In the genomic region with DNA sequence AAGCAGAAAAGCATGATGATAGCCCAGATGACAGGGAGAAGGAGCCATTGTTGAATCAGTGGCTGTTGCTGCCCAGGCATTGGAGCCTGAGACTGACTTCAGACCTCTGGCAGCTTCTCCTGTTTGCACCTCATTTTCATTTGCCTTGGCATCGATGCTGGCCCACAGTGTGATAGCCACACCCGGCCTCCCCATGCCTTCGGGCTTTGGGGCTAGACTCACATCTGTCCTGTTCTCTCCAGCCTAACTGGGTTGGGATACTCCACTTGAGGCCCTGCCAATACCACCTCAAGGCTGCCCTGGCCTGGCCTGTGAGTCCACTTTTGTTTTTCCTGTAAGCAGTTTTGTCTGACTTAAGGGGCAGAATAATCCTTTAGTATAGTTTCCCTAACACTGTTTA, we compare ENCODE assay signal across 21 cellular contexts.
DNase-seq lines count a peak whose midpoint lies in the region; ATAC-seq and TF ChIP-seq lines count a peak whose summit lies in the region.
"Had no signal": no experiment of that assay in that cellular context is flagged by ENCODE, and none has a peak within 500 bp of the region (broad histone marks: within the 10 kb centered on the region; RNA-seq: fewer than 3 reads in every experiment).

No MANE protein-coding gene starts in this region.

- no peak for TF ChIP-seq EP300 in esophagus muscularis mucosa (IDR thresholded peaks at IDR 0.05)

- H3K4me2 ChIP-seq in neural progenitor cell: peak overlapping the region; percentile 72

- intact Hi-C loops in esophagus muscularis mucosa (cut with DNase I): no loop called here

- H3K4me3 ChIP-seq in esophagus muscularis mucosa (no peak overlapping the region), neural progenitor cell (no peak overlapping the region)
- H3K4me3 ChIP-seq: transverse colon had no signal

- H3K27ac Mint-ChIP-seq in activated T-helper 17 cell treated with anti-CD3 and anti-CD28 coated beads, Interleukin-2, amount 50 U/mL, for 72 hours: peak overlapping the region; percentile 54
- H3K27ac Mint-ChIP-seq in neural progenitor cell: peak overlapping the region; percentile 23
- H3K27ac Mint-ChIP-seq: activated naive CD4-positive, alpha-beta T cell treated with anti-CD3 and anti-CD28 coated beads for 36 hours; CD14-positive monocyte; dendritic cell treated with granulocyte-macrophage colony-stimulating factor and Interleukin-4, amounts not matched to agents 40 ng/mL and 50 ng/mL, for 4 days; nephron had no signal

- TF ChIP-seq CTCF in esophagus muscularis mucosa (IDR thresholded peaks at IDR 0.05) (no peak), neural progenitor cell (IDR thresholded peaks at IDR 0.05) (no peak)

- no peak overlapping the region for H3K27ac ChIP-seq in esophagus muscularis mucosa (replicated peaks in 1 of 4)
- H3K27ac ChIP-seq in neural progenitor cell: peak overlapping the region; percentile 96
- H3K27ac ChIP-seq: transverse colon had no signal

- no peaks in the 10 kb centered on the region for H3K27me3 Mint-ChIP-seq in activated T-helper 17 cell treated with anti-CD3 and anti-CD28 coated beads, Interleukin-2, amount 50 U/mL, for 72 hours
- no peaks in the 10 kb centered on the region for H3K27me3 Mint-ChIP-seq in neural progenitor cell (ENCODE audit: insufficient read depth, low read depth)

- peaks cover 40% of the 10 kb centered on the region for H3K79me2 ChIP-seq in neural progenitor cell (ENCODE audit: low read depth)

- H4K20me1 ChIP-seq in neural progenitor cell (ENCODE audit: low read depth): peaks cover 4% of the 10 kb centered on the region

- 66% methylated on average over 3 of the region's 3 CpGs for WGBS in esophagus muscularis mucosa

- H3K4me1 Mint-ChIP-seq in activated T-helper 17 cell treated with anti-CD3 and anti-CD28 coated beads, Interleukin-2, amount 50 U/mL, for 72 hours: no peaks in the 10 kb centered on the region
- peaks cover 11% of the 10 kb centered on the region for H3K4me1 Mint-ChIP-seq in neural progenitor cell

- no peak for TF ChIP-seq POLR2A in esophagus muscularis mucosa (IDR thresholded peaks at IDR 0.05; ENCODE audit: low read depth)

- ATAC-seq in activated T-helper 17 cell treated with anti-CD3 and anti-CD28 coated beads, Interleukin-2, amount 50 U/mL, for 72 hours (replicated peaks): no peak
- ATAC-seq in left lobe of liver: no peak
- ATAC-seq: stimulated activated effector memory CD8-positive, alpha-beta T cell treated with anti-CD3 and anti-CD28 coated beads, Interleukin-12 subunit alpha, Interleukin-12 subunit beta, amount 100 ng/mL, for 72 hours had no signal

- H3K36me3 ChIP-seq in esophagus muscularis mucosa (no peaks in the 10 kb centered on the region), neural progenitor cell (no peaks in the 10 kb centered on the region)
- H3K36me3 ChIP-seq: transverse colon had no signal

- H3K9me3 Mint-ChIP-seq in activated T-helper 17 cell treated with anti-CD3 and anti-CD28 coated beads, Interleukin-2, amount 50 U/mL, for 72 hours: no peaks in the 10 kb centered on the region
- H3K9me3 Mint-ChIP-seq in neural progenitor cell: no peaks in the 10 kb centered on the region
- H3K9me3 Mint-ChIP-seq: activated naive CD4-positive, alpha-beta T cell treated with anti-CD3 and anti-CD28 coated beads for 36 hours; dendritic cell treated with granulocyte-macrophage colony-stimulating factor and Interleukin-4, amounts not matched to agents 40 ng/mL and 50 ng/mL, for 4 days; nephron; stimulated activated effector memory CD8-positive, alpha-beta T cell treated with anti-CD3 and anti-CD28 coated beads, Interleukin-12 subunit alpha, Interleukin-12 subunit beta, amount 100 ng/mL, for 72 hours had no signal

- H3K27me3 ChIP-seq in esophagus muscularis mucosa: no peaks in the 10 kb centered on the region
- no peaks in the 10 kb centered on the region for H3K27me3 ChIP-seq in neural progenitor cell
- H3K27me3 ChIP-seq: transverse colon had no signal

- H3K4me1 ChIP-seq in esophagus muscularis mucosa (peaks cover 11 to 64% (median 46%) of the 10 kb centered on the region in 4 donors), neural progenitor cell (peaks cover 46% of the 10 kb centered on the region)

- H3K9ac ChIP-seq in neural progenitor cell: no peak overlapping the region

- H3K9me3 ChIP-seq in esophagus muscularis mucosa: no peaks in the 10 kb centered on the region
- no peaks in the 10 kb centered on the region for H3K9me3 ChIP-seq in neural progenitor cell (ENCODE audit: low read depth)
- H3K9me3 ChIP-seq: transverse colon had no signal

- peaks cover 43% of the 10 kb centered on the region for H3F3A ChIP-seq in neural progenitor cell (ENCODE audit: low read depth)

- DNase-seq in AG20443 (ENCODE audit: low spot score): peak; percentile 45
- peak; percentile 72 for DNase-seq in esophagus muscularis mucosa (ENCODE audit: extremely low spot score)
- peak; percentile 13 for DNase-seq in neural progenitor cell (ENCODE audit: low spot score)
- no peak for DNase-seq in left lobe of liver (ENCODE audit: low spot score)
- no peak for DNase-seq in NCI-H524 treated with DMSO at 0.1 percent for 48 hours (lab: John Stamatoyannopoulos, UW)
- DNase-seq in RPMI8226: no peak
- no peak for DNase-seq in activated T-cell treated with anti-CD3 and anti-CD28 coated beads, Interleukin-2, amount 50 U/mL, for 1 hour
- DNase-seq: activated CD4-positive, alpha-beta T cell treated with anti-CD3 and anti-CD28 coated beads, Interleukin-2, amount 50 U/mL, for 1 hour; activated naive CD4-positive, alpha-beta T cell treated with anti-CD3 and anti-CD28 coated beads for 36 hours; HCEC 1CT; head of caudate nucleus; NCI-H2029 treated with DMSO at 0.1 percent for 48 hours; NCI-H510A; stimulated activated CD4-positive, alpha-beta T cell treated with anti-CD3 and anti-CD28 coated beads, Interleukin-15, amount 100 ng/mL, for 24 hours; SW 1271; transverse colon had no signal

- H3K36me3 Mint-ChIP-seq in activated T-helper 17 cell treated with anti-CD3 and anti-CD28 coated beads, Interleukin-2, amount 50 U/mL, for 72 hours (ENCODE audit: low read depth): peaks cover 16% of the 10 kb centered on the region
- H3K36me3 Mint-ChIP-seq in neural progenitor cell: peaks cover 27% of the 10 kb centered on the region
- H3K36me3 Mint-ChIP-seq: CD14-positive monocyte; stimulated activated effector memory CD8-positive, alpha-beta T cell treated with anti-CD3 and anti-CD28 coated beads, Interleukin-12 subunit alpha, Interleukin-12 subunit beta, amount 100 ng/mL, for 72 hours had no signal

- no peak overlapping the region for H2AFZ ChIP-seq in neural progenitor cell (replicated peaks)

- no peak overlapping the region for H3K4me3 Mint-ChIP-seq in activated T-helper 17 cell treated with anti-CD3 and anti-CD28 coated beads, Interleukin-2, amount 50 U/mL, for 72 hours
- no peak overlapping the region for H3K4me3 Mint-ChIP-seq in neural progenitor cell
- H3K4me3 Mint-ChIP-seq: activated naive CD4-positive, alpha-beta T cell treated with anti-CD3 and anti-CD28 coated beads for 36 hours; CD14-positive monocyte; dendritic cell treated with granulocyte-macrophage colony-stimulating factor and Interleukin-4, amounts not matched to agents 40 ng/mL and 50 ng/mL, for 4 days; nephron; stimulated activated effector memory CD8-positive, alpha-beta T cell treated with anti-CD3 and anti-CD28 coated beads, Interleukin-12 subunit alpha, Interleukin-12 subunit beta, amount 100 ng/mL, for 72 hours had no signal

Comparison
In these comparisons a context has a peak if more than half of its experiments do, and no peak if none do; other contexts are left out.
1. DNase-seq: peak in AG20443 (single experiment), esophagus muscularis mucosa (single experiment) and neural progenitor cell (single experiment); none in left lobe of liver (single experiment), NCI-H524 treated with DMSO at 0.1 percent for 48 hours (single experiment), RPMI8226 (single experiment) and activated T-cell treated with anti-CD3 and anti-CD28 coated beads, Interleukin-2, amount 50 U/mL, for 1 hour (single experiment).